Comparison of ENCODE assay signal across 11 cellular contexts in genomic region chr16:77992381-77992780, GRCh38. TPM values are rescaled to one million over a fixed set of nuclear protein-coding genes. Genes with fewer than 3 reads are reported as not detected.
DNase-seq lines count a peak whose midpoint lies in the region; TF ChIP-seq lines count a peak whose summit lies in the region.
"Not testable (repeated sequence)": the region's sequence is repeated elsewhere in the genome, so short reads cannot be mapped to it uniquely, and the experiment has no call there.
"Had no signal": no experiment of that assay in that cellular context is flagged by ENCODE, and none has a peak within 500 bp of the region (broad histone marks: within the 10 kb centered on the region; RNA-seq: fewer than 3 reads in every experiment).

No MANE protein-coding gene starts in this region.

- intact Hi-C loops in vagina (cut with DNase I) = not testable (repeated sequence)

- not testable (repeated sequence) for TF ChIP-seq POLR2A in vagina (IDR thresholded peaks at IDR 0.05)

- H3K27ac ChIP-seq in HUES6 (ENCODE audit: low read depth, low read length) (peak overlapping the region; percentile 99), OCI-LY3 (ENCODE audit: low read length) (peak overlapping the region; percentile 66; the same call in 1 of the 2 replicates), hepatocyte (peak overlapping the region; percentile 74), neural progenitor cell (peak overlapping the region; percentile 24), vagina (peak overlapping the region; percentile 83)
- H3K27ac ChIP-seq in iPS-20b (ENCODE audit: low read length) = not testable (repeated sequence)

- H3K36me3 ChIP-seq in HUES6 (ENCODE audit: control insufficient read depth, insufficient read depth, low read length); hepatocyte (replicated peaks; ENCODE audit: insufficient read depth, low read depth); iPS-20b (ENCODE audit: insufficient read depth, low read depth, low read length); neural progenitor cell; vagina: not testable (repeated sequence)
- H3K36me3 ChIP-seq in OCI-LY3 (replicated peaks; ENCODE audit: low read depth, low read length) = peaks cover 28% of the 10 kb centered on the region

- H3K4me1 Mint-ChIP-seq in brain = peaks cover 58% of the 10 kb centered on the region
- H3K4me1 Mint-ChIP-seq in neural progenitor cell = peaks cover 19% of the 10 kb centered on the region

- H3K9me3 ChIP-seq in HUES6 (ENCODE audit: control insufficient read depth, insufficient read depth, low read depth, low read length) = peaks cover 23% of the 10 kb centered on the region
- peaks cover 38% of the 10 kb centered on the region for H3K9me3 ChIP-seq in OCI-LY3 (ENCODE audit: insufficient read depth, low read length)
- H3K9me3 ChIP-seq in hepatocyte (ENCODE audit: low read depth); neural progenitor cell (ENCODE audit: low read depth); vagina: not testable (repeated sequence)
- H3K9me3 ChIP-seq in iPS-20b (ENCODE audit: insufficient read depth, low read depth, low read length) = peaks cover 36% of the 10 kb centered on the region

- DNase-seq in hepatocyte (ENCODE audit: low spot score); vagina (ENCODE audit: extremely low spot score in 2 of 2): not testable (repeated sequence)
- DNase-seq in neural progenitor cell (ENCODE audit: low spot score) = peak; percentile 56

- not testable (repeated sequence) for TF ChIP-seq CTCF in OCI-LY3 (IDR thresholded peaks at IDR 0.05; ENCODE audit: low read depth, low read length); brain (conservative IDR thresholded peaks at IDR 0.05); hepatocyte (IDR thresholded peaks at IDR 0.05; ENCODE audit: poor library complexity); neural progenitor cell (IDR thresholded peaks at IDR 0.05); vagina (IDR thresholded peaks at IDR 0.05)

- H3K4me3 Mint-ChIP-seq in brain = peak overlapping the region in 1 of 5 experiments; percentile 17
- H3K4me3 Mint-ChIP-seq in neural progenitor cell = not testable (repeated sequence)

- not testable (repeated sequence) for H2AFZ ChIP-seq in OCI-LY3 (ENCODE audit: low read depth, low read length); hepatocyte
- H2AFZ ChIP-seq in neural progenitor cell (replicated peaks) = peak overlapping the region; percentile 19

- not testable (repeated sequence) for H3K4me2 ChIP-seq in OCI-LY3 (ENCODE audit: low read length); hepatocyte
- peak overlapping the region; percentile 37 for H3K4me2 ChIP-seq in neural progenitor cell

- H3K79me2 ChIP-seq in OCI-LY3 (ENCODE audit: low read length); hepatocyte; neural progenitor cell (ENCODE audit: low read depth): not testable (repeated sequence)

- not testable (repeated sequence) for H3K27me3 ChIP-seq in HUES6 (ENCODE audit: control insufficient read depth, insufficient read depth, low read length); OCI-LY3 (ENCODE audit: low read depth, low read length); hepatocyte; iPS-20b (ENCODE audit: insufficient read depth, low read length); neural progenitor cell; vagina

- H3K36me3 Mint-ChIP-seq in brain, neural progenitor cell: not testable (repeated sequence)

- H3K27ac Mint-ChIP-seq in brain = peak overlapping the region in 3 of 5 experiments; percentile 21 to 91 (median 86)
- H3K27ac Mint-ChIP-seq in neural progenitor cell = not testable (repeated sequence)

- H3K9me3 Mint-ChIP-seq in brain (peaks cover 14 to 52% (median 20%) of the 10 kb centered on the region in 5 experiments), neural progenitor cell (peaks cover 12% of the 10 kb centered on the region)

- H3K9me2 ChIP-seq in hepatocyte (replicated peaks; ENCODE audit: insufficient read depth) = not testable (repeated sequence)

- not testable (repeated sequence) for H3K27me3 Mint-ChIP-seq in brain; neural progenitor cell (ENCODE audit: insufficient read depth, low read depth)

- H3K9ac ChIP-seq in HUES6 (ENCODE audit: low read length) (peak overlapping the region; percentile 90), iPS-20b (ENCODE audit: low read depth, low read length) (peak overlapping the region; percentile 61; the same call in 1 of the 2 replicates)
- not testable (repeated sequence) for H3K9ac ChIP-seq in OCI-LY3 (ENCODE audit: low read length); neural progenitor cell

- H3K4me3 ChIP-seq in HUES6 (ENCODE audit: low read depth, low read length) = 0 out of 2 replicates have a peak overlapping the region, but pooled peaks have one; percentile 5
- not testable (repeated sequence) for H3K4me3 ChIP-seq in OCI-LY3 (ENCODE audit: low read length); hepatocyte; neural progenitor cell; vagina
- 0 out of 2 replicates have a peak overlapping the region, but pooled peaks have one; percentile 17 for H3K4me3 ChIP-seq in iPS-20b (ENCODE audit: low read length)

- H3K4me1 ChIP-seq in HUES6 (ENCODE audit: control insufficient read depth, insufficient read depth, low read length) (peaks cover 42% of the 10 kb centered on the region), OCI-LY3 (ENCODE audit: low read length) (peaks cover 36% of the 10 kb centered on the region), iPS-20b (ENCODE audit: insufficient read depth, low read length) (peaks cover 23% of the 10 kb centered on the region), neural progenitor cell (peaks cover 47% of the 10 kb centered on the region), vagina (peaks cover 29% of the 10 kb centered on the region)
- not testable (repeated sequence) for H3K4me1 ChIP-seq in hepatocyte (ENCODE audit: insufficient read depth)

- 16% methylated on average over 2 of the region's 2 CpGs for WGBS in hepatocyte (ENCODE audit: low lambda C conversion rate, missing lambda C conversion rate)

- H3F3A ChIP-seq in neural progenitor cell (ENCODE audit: low read depth) = peaks cover 38% of the 10 kb centered on the region

- not testable (repeated sequence) for H4K20me1 ChIP-seq in OCI-LY3 (ENCODE audit: insufficient read depth, low read length); hepatocyte (ENCODE audit: insufficient read depth, poor library complexity, severe bottlenecking); neural progenitor cell (ENCODE audit: low read depth)

RNA-seq across cellular contexts. Expression of gene CLEC3A, which starts 30.0 kb away (rescaled TPM):
- polyA plus RNA-seq in brain (ENCODE audit: insufficient read depth, low read depth, low replicate concordance) (not detected), hepatocyte (3.5 and 3.8 TPM in 2 replicates)
- total RNA-seq in hepatocyte (3.5 and 4.7 TPM in 2 replicates), neural progenitor cell (ENCODE audit: low replicate concordance) (not detected in 2 replicates), vagina (not detected)
- total RNA-seq: CD4-positive, alpha-beta memory T cell; GM23248 had no signal
- polyA plus RNA-seq: A549; AG04450; CD4-positive, alpha-beta memory T cell; GM23248 had no signal
